Comparison of ENCODE assay signal across 30 cellular contexts in the genomic region with DNA sequence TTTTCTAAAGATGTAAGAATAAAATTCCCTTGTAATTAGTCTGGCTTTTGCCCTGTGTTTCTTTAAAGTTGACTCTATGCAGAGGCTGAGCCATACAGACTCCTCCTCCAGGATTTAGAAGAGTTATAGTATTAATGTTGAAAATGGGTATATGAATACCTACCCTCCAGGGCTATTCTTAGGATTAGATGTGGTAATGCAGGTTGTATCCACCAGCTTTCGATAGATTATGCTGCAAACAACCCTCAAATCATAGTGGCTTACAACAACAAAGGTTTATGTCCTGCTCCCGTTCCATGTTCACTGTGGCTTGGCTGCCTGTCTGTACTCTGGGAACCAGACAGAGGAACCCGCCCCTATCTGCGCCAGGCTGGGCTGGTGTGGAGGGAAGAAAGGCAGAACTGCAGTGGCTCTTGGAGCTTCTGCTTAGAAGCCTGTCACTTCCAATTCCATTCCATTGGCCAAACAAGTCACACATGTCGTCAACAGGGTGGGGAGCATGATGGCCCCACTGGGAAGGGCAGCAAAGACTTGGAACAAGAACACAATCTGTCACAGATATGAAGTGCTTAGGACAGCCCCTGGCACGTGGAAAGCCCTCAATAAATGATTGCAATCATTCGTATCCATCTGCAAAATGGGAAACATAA.
A peak's percentile ranks its signal among the peaks of the same experiment; 100 is the strongest.
DNase-seq lines count a peak whose midpoint lies in the region; ATAC-seq and TF ChIP-seq lines count a peak whose summit lies in the region.
"Had no signal": no experiment of that assay in that cellular context is flagged by ENCODE, and none has a peak within 500 bp of the region (broad histone marks: within the 10 kb centered on the region; RNA-seq: fewer than 3 reads in every experiment).

No MANE protein-coding gene starts in this region.

- H3K4me3 ChIP-seq in left ventricle myocardium inferior (no peak overlapping the region), heart left ventricle (no peak overlapping the region), upper lobe of right lung (no peak overlapping the region)
- H3K4me3 ChIP-seq: adrenal gland, dorsolateral prefrontal cortex, MG63, neural progenitor cell, prostate gland, upper lobe of left lung had no signal

- H3K36me3 Mint-ChIP-seq in naive thymus-derived CD8-positive, alpha-beta T cell, result peaks cover 0 to 3% (median 0%) of the 10 kb centered on the region in 3 donors
- H3K36me3 Mint-ChIP-seq: brain, neural progenitor cell had no signal

- ATAC-seq in Right ventricle myocardium superior (ENCODE audit: poor library complexity) (peak; percentile 91), heart left ventricle (peak; percentile 73 to 93 (median 88)), upper lobe of right lung (peak; percentile 26), HG03342 (IDR thresholded peaks at IDR 0.05; ENCODE audit: unreplicated experiment) (no peak)
- no peak for ATAC-seq in naive thymus-derived CD8-positive, alpha-beta T cell

- TF ChIP-seq CTCF in left ventricle myocardium inferior (IDR thresholded peaks at IDR 0.05; ENCODE audit: borderline replicate concordance), result no peak
- TF ChIP-seq CTCF in heart left ventricle (IDR thresholded peaks at IDR 0.05), result no peak
- no peak for TF ChIP-seq CTCF in upper lobe of right lung (IDR thresholded peaks at IDR 0.05)

- no peaks in the 10 kb centered on the region for H3K27me3 Mint-ChIP-seq in naive thymus-derived CD8-positive, alpha-beta T cell
- H3K27me3 Mint-ChIP-seq: activated T-cell treated with anti-CD3 and anti-CD28 coated beads, Interleukin-2, amount 50 U/mL, for 24 hours had no signal

- POLR2A ChIA-PET in naive thymus-derived CD8-positive, alpha-beta T cell (lab: Charles Lee), result interaction anchor here (0.6 to 1.8 kb wide), 2 partner anchors 13 to 110 kb away, joined by 4 read pairs; no protein-coding TSS in a partner anchor

- H3K27me3 ChIP-seq in left ventricle myocardium inferior (ENCODE audit: low read depth) (no peaks in the 10 kb centered on the region), heart left ventricle (no peaks in the 10 kb centered on the region), upper lobe of right lung (no peaks in the 10 kb centered on the region)
- H3K27me3 ChIP-seq: adrenal gland, MG63, neural progenitor cell, upper lobe of left lung had no signal

- peaks cover 25 to 81% (median 63%) of the 10 kb centered on the region in 4 donors for H3K4me1 Mint-ChIP-seq in naive thymus-derived CD8-positive, alpha-beta T cell

- peak; percentile 64 for DNase-seq in Right ventricle myocardium superior
- DNase-seq in left ventricle myocardium inferior, result no peak
- DNase-seq in heart left ventricle, result peak in 2 of 5 donors; percentile 64 to 67
- peak in 1 of 10 donors; percentile 45 for DNase-seq in naive thymus-derived CD8-positive, alpha-beta T cell
- DNase-seq in upper lobe of right lung, result no peak
- no peak for DNase-seq in AML-193 (lab: John Stamatoyannopoulos, UW)
- DNase-seq in activated gamma-delta T cell treated with Interleukin-2 at 50 U/mL for 16 hours, result no peak
- DNase-seq: activated CD4-positive, alpha-beta T cell treated with anti-CD3 and anti-CD28 coated beads for 4 hours; activated gamma-delta T cell; activated T-cell treated with anti-CD3 and anti-CD28 coated beads, Interleukin-2, amount 50 U/mL, for 24 hours; dorsolateral prefrontal cortex; H9; KBM-7; kidney; mammary epithelial cell; MG63; NCI-H1436; NCI-H446 treated with DMSO at 0.1 percent for 48 hours; NCI-H82; small intestine; stimulated activated CD4-positive, alpha-beta T cell treated with anti-CD3 and anti-CD28 coated beads, Interleukin-1b, Interleukin-23, amount 100 ng/mL, for 48 hours; stimulated activated CD8-positive, alpha-beta memory T cell treated with anti-CD3 and anti-CD28 coated beads, Interleukin-4, amount 100 ng/mL, for 48 hours had no signal

- H3K4me1 ChIP-seq in left ventricle myocardium inferior (peaks cover 7% of the 10 kb centered on the region), heart left ventricle (peaks cover 0 to 15% (median 0%) of the 10 kb centered on the region in 12 donors), upper lobe of right lung (no peaks in the 10 kb centered on the region)
- H3K4me1 ChIP-seq: adrenal gland, prostate gland, upper lobe of left lung had no signal

- H3K36me3 ChIP-seq in left ventricle myocardium inferior, result no peaks in the 10 kb centered on the region
- no peaks in the 10 kb centered on the region for H3K36me3 ChIP-seq in heart left ventricle
- H3K36me3 ChIP-seq in upper lobe of right lung, result no peaks in the 10 kb centered on the region
- H3K36me3 ChIP-seq: adrenal gland, MG63, neural progenitor cell, prostate gland, upper lobe of left lung had no signal

- H3K27ac ChIP-seq in left ventricle myocardium inferior (replicated peaks) (no peak overlapping the region), heart left ventricle (no peak overlapping the region), upper lobe of right lung (no peak overlapping the region)
- H3K27ac ChIP-seq: adrenal gland, neural progenitor cell, prostate gland, VCaP had no signal

- H3K9me3 ChIP-seq in left ventricle myocardium inferior (replicated peaks) (peaks cover 7% of the 10 kb centered on the region), heart left ventricle (no peaks in the 10 kb centered on the region), upper lobe of right lung (no peaks in the 10 kb centered on the region)
- H3K9me3 ChIP-seq: adrenal gland, MG63, prostate gland, upper lobe of left lung had no signal

- H3K27ac Mint-ChIP-seq in naive thymus-derived CD8-positive, alpha-beta T cell, result peak overlapping the region in 7 of 10 donors; percentile 6 to 84 (median 27)
- H3K27ac Mint-ChIP-seq: activated T-cell treated with anti-CD3 and anti-CD28 coated beads, Interleukin-2, amount 50 U/mL, for 24 hours; brain; neural progenitor cell; T-helper 2 cell treated with Interferon-gamma antibody and Interleukin-4, amounts not matched to agents 5 μg/mL and 100 μg/mL, for 36 hours had no signal

- H3K4me3 Mint-ChIP-seq in naive thymus-derived CD8-positive, alpha-beta T cell, result no peak overlapping the region
- H3K4me3 Mint-ChIP-seq: activated T-cell treated with anti-CD3 and anti-CD28 coated beads, Interleukin-2, amount 50 U/mL, for 24 hours; brain; H9; neural progenitor cell; T-helper 2 cell treated with Interferon-gamma antibody and Interleukin-4, amounts not matched to agents 5 μg/mL and 100 μg/mL, for 36 hours had no signal

- 53 to 60% (median 54%) methylated on average over 7 of the region's 7 CpGs for WGBS in heart left ventricle, 4 donors

- no peak for TF ChIP-seq POLR2A in heart left ventricle (IDR thresholded peaks at IDR 0.05)

- peaks cover 0 to 13% (median 4%) of the 10 kb centered on the region in 9 donors for H3K9me3 Mint-ChIP-seq in naive thymus-derived CD8-positive, alpha-beta T cell

- intact Hi-C loops in Right ventricle myocardium superior (cut with DNase I), result no loop called here
- intact Hi-C loops in left ventricle myocardium inferior (cut with micrococcal nuclease), result no loop called here
- intact Hi-C loops in heart left ventricle (cut with DNase I), result no loop called here
- intact Hi-C loops in upper lobe of right lung (cut with DNase I), result no loop called here

Comparison
In these comparisons a context has a peak if more than half of its experiments do, and no peak if none do; other contexts are left out.
1. ATAC-seq: peak in Right ventricle myocardium superior (single experiment), heart left ventricle (4 of 4) and upper lobe of right lung (single experiment); none in naive thymus-derived CD8-positive, alpha-beta T cell (0 of 2) and HG03342 (single experiment).